Comparison of ENCODE assay signal across 16 cellular contexts in genomic region chr1:180889325-180889724, GRCh38.
"Had no signal": no experiment of that assay in that cellular context is flagged by ENCODE, and none has a peak within 500 bp of the region (broad histone marks: within the 10 kb centered on the region; RNA-seq: fewer than 3 reads in every experiment).

No MANE protein-coding gene starts in this region.

- DNase-seq: activated CD4-positive, alpha-beta T cell treated with anti-CD3 and anti-CD28 coated beads, Interleukin-2, amount 50 U/mL, for 4 hours; activated T-cell treated with anti-CD3 and anti-CD28 coated beads, Interleukin-2, amount 50 U/mL, for 1 hour; dermis blood vessel endothelial cell; erythroblast; left colon; naive thymus-derived CD4-positive, alpha-beta T cell; psoas muscle; spleen; stimulated activated CD4-positive, alpha-beta T cell treated with anti-CD3 and anti-CD28 coated beads, Interleukin-1b, Interleukin-23, amount 100 ng/mL, for 48 hours; stimulated activated naive CD4-positive, alpha-beta T cell; substantia nigra; transverse colon had no signal

- H3K27me3 ChIP-seq: breast epithelium, spleen, transverse colon had no signal

- H3K27ac Mint-ChIP-seq: activated naive CD8-positive, alpha-beta T cell had no signal

- H3K27ac ChIP-seq: breast epithelium, psoas muscle, spleen, transverse colon had no signal

- H3K4me1 ChIP-seq: breast epithelium, psoas muscle, transverse colon had no signal

- ATAC-seq: left colon; naive thymus-derived CD4-positive, alpha-beta T cell; psoas muscle; sciatic nerve had no signal

- H3K9me3 Mint-ChIP-seq: naive thymus-derived CD4-positive, alpha-beta T cell had no signal

- H3K36me3 ChIP-seq: breast epithelium had no signal

- H3K4me3 Mint-ChIP-seq: activated naive CD8-positive, alpha-beta T cell; naive thymus-derived CD4-positive, alpha-beta T cell had no signal

- H3K4me3 ChIP-seq: breast epithelium, lung, psoas muscle, spleen, transverse colon had no signal
